ENCODE assay signal across 22 cellular contexts in the genomic region with DNA sequence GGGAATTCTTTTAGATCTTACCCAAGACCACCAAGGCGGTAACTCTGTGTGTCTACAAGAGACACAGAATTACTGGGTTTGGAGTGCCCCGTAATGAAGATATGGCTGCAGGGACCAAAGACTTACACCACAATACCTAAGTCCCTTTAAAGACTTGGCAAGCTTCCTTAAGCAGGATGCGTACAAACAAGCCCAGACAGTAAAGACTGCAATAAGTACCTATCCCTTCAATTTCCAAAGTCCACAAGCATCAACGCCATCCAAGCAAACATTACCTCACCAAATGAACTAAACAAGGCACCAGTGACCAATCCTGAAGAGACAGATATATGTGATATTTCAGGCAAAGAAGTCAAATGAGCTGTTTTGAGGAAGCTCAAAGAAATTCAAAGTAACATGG. TPM values are rescaled to one million over a fixed set of nuclear protein-coding genes. Genes with fewer than 3 reads are reported as not detected.
DNase-seq lines count a peak whose midpoint lies in the region; ATAC-seq, FAIRE-seq and TF ChIP-seq lines count a peak whose summit lies in the region.
"Had no signal": no experiment of that assay in that cellular context is flagged by ENCODE, and none has a peak within 500 bp of the region (broad histone marks: within the 10 kb centered on the region; RNA-seq: fewer than 3 reads in every experiment).

No MANE protein-coding gene starts in this region.

- 59% methylated on average over 4 of the region's 4 CpGs for WGBS in mammary epithelial cell (ENCODE audit: low coverage, missing lambda C conversion rate)
- WGBS in small intestine, 3 donors: 51 to 86% (median 67%) methylated on average over 4 of the region's 4 CpGs

- H3K79me2 ChIP-seq in mammary epithelial cell (ENCODE audit: insufficient read depth, low read length): no peaks in the 10 kb centered on the region

- H3K4me1 ChIP-seq in mammary epithelial cell (ENCODE audit: insufficient read depth, low read length): peaks cover 7% of the 10 kb centered on the region
- no peaks in the 10 kb centered on the region for H3K4me1 ChIP-seq in colonic mucosa
- no peaks in the 10 kb centered on the region for H3K4me1 ChIP-seq in foreskin keratinocyte
- H3K4me1 ChIP-seq in small intestine (ENCODE audit: control insufficient read depth in 2 of 2, insufficient read depth in 1 of 2, low read depth in 1 of 2, low read length in 1 of 2): no peaks in the 10 kb centered on the region
- H3K4me1 ChIP-seq: BE2C had no signal

- H3K4me3 Mint-ChIP-seq in CD4-positive, alpha-beta T cell: no peak overlapping the region
- H3K4me3 Mint-ChIP-seq: CD4-positive, alpha-beta memory T cell had no signal

- no peaks in the 10 kb centered on the region for H3K36me3 Mint-ChIP-seq in CD4-positive, alpha-beta T cell (ENCODE audit: low read depth)

- H4K20me1 ChIP-seq in mammary epithelial cell (ENCODE audit: insufficient read depth, low read length): no peaks in the 10 kb centered on the region

- dilution Hi-C loops in mammary epithelial cell (cut with HindIII; ENCODE audit: low sequenced_read_pairs): no loop called here

- H3K36me3 ChIP-seq in mammary epithelial cell (ENCODE audit: insufficient read depth, low read length): no peaks in the 10 kb centered on the region
- H3K36me3 ChIP-seq in colonic mucosa: no peaks in the 10 kb centered on the region
- no peaks in the 10 kb centered on the region for H3K36me3 ChIP-seq in small intestine (ENCODE audit: control insufficient read depth in 2 of 2, insufficient read depth in 2 of 2, low read length in 2 of 2)
- H3K36me3 ChIP-seq: BE2C had no signal

- no peak overlapping the region for H3K27ac Mint-ChIP-seq in CD4-positive, alpha-beta T cell
- H3K27ac Mint-ChIP-seq: CD4-positive, alpha-beta memory T cell had no signal

- no peak overlapping the region for H3K4me2 ChIP-seq in mammary epithelial cell (ENCODE audit: insufficient read depth, low read depth, low read length)

- DNase-seq in mammary epithelial cell (peak; percentile 46), colonic mucosa (peak; percentile 17), foreskin keratinocyte (peak; percentile 28 to 54), small intestine (peak; percentile 20), C1 segment of cervical spinal cord (lab: John Stamatoyannopoulos, UW) (no peak)
- DNase-seq in CD4-positive, alpha-beta T cell: no peak
- DNase-seq: ACHN, BE2C, DMS153, DMS79, GDM1, GM23248, HCEC 1CT, IMR-90 had no signal

- H3K4me1 Mint-ChIP-seq in CD4-positive, alpha-beta T cell (ENCODE audit: low read depth): no peaks in the 10 kb centered on the region
- H3K4me1 Mint-ChIP-seq: CD4-positive, alpha-beta memory T cell had no signal

- TF ChIP-seq CTCF in mammary epithelial cell (conservative IDR thresholded peaks at IDR 0.05 in 1 of 2, IDR thresholded peaks at IDR 0.05 in 1 of 2; ENCODE audit: extremely low read depth in 1 of 2, insufficient read depth in 1 of 2, low read depth in 1 of 2, low read length in 2 of 2): no peak
- TF ChIP-seq CTCF in colonic mucosa (IDR thresholded peaks at IDR 0.05): no peak
- TF ChIP-seq CTCF in foreskin keratinocyte (conservative IDR thresholded peaks at IDR 0.05): no peak
- TF ChIP-seq CTCF in CD4-positive, alpha-beta T cell (IDR thresholded peaks at IDR 0.05): no peak

- H3K4me3 ChIP-seq in mammary epithelial cell (replicated peaks in 1 of 3; ENCODE audit: insufficient read depth in 1 of 3, low read depth in 2 of 3, low read length in 3 of 3): no peak overlapping the region
- H3K4me3 ChIP-seq in colonic mucosa: no peak overlapping the region
- no peak overlapping the region for H3K4me3 ChIP-seq in small intestine (ENCODE audit: low read depth in 1 of 2, low read length in 2 of 2)
- H3K4me3 ChIP-seq: GM23248 had no signal

- no peak for ATAC-seq in foreskin keratinocyte
- no peak for ATAC-seq in HG03280 (IDR thresholded peaks at IDR 0.05; ENCODE audit: unreplicated experiment)
- no peak for ATAC-seq in CD4-positive, alpha-beta T cell (ENCODE audit: poor library complexity)

- CTCF ChIA-PET in mammary epithelial cell (lab: Charles Lee; ENCODE audit: low non-redundant PET): no interaction called here
- CTCF ChIA-PET in CD4-positive, alpha-beta T cell (lab: Charles Lee): no interaction called here

- no peak overlapping the region for H3K27ac ChIP-seq in mammary epithelial cell (ENCODE audit: insufficient read depth, low read depth, low read length)
- H3K27ac ChIP-seq in colonic mucosa: no peak overlapping the region
- no peak overlapping the region for H3K27ac ChIP-seq in foreskin keratinocyte
- no peak overlapping the region for H3K27ac ChIP-seq in small intestine (ENCODE audit: low read depth in 1 of 2, low read length in 1 of 2)
- no peak overlapping the region for H3K27ac ChIP-seq in CD4-positive, alpha-beta T cell (ENCODE audit: low read depth, low read length)
- H3K27ac ChIP-seq: C4-2B, GM23248, HL-60 had no signal

- H3K27me3 Mint-ChIP-seq in CD4-positive, alpha-beta T cell: no peaks in the 10 kb centered on the region
- H3K27me3 Mint-ChIP-seq: CD4-positive, alpha-beta memory T cell had no signal

- intact Hi-C loops in mammary epithelial cell (cut with micrococcal nuclease) (no loop called here), colonic mucosa (cut with DNase I) (no loop called here)
- intact Hi-C loops in CD4-positive, alpha-beta T cell (cut with DNase I, micrococcal nuclease): no loop called here

- in situ Hi-C loops in mammary epithelial cell (cut with MboI; ENCODE audit: low sequenced_read_pairs in 2 of 2): no loop called here

- H3K9ac ChIP-seq in mammary epithelial cell (ENCODE audit: insufficient read depth, low read length) (no peak overlapping the region), colonic mucosa (ENCODE audit: low read depth in 2 of 2, low read length in 2 of 2) (no peak overlapping the region)
- H3K9ac ChIP-seq: GM23248 had no signal

- no peak overlapping the region for H2AFZ ChIP-seq in mammary epithelial cell (ENCODE audit: low read depth, low read length)
- H2AFZ ChIP-seq: GM23248 had no signal

- H3K9me3 ChIP-seq in mammary epithelial cell (replicated peaks; ENCODE audit: insufficient read depth, low read length) (peaks cover 4% of the 10 kb centered on the region), colonic mucosa (no peaks in the 10 kb centered on the region), small intestine (ENCODE audit: control insufficient read depth, low read depth) (no peaks in the 10 kb centered on the region)
- no peaks in the 10 kb centered on the region for H3K9me3 ChIP-seq in CD4-positive, alpha-beta T cell (ENCODE audit: control insufficient read depth, low read length)
- H3K9me3 ChIP-seq: BE2C had no signal

- BruUV-seq in mammary epithelial cell (replicated peaks; lab: Mats Ljungman, UMichigan): no TSS peak

- H3K9me3 Mint-ChIP-seq in CD4-positive, alpha-beta T cell: no peaks in the 10 kb centered on the region

- H3K27me3 ChIP-seq in mammary epithelial cell (ENCODE audit: insufficient read depth, low read length) (no peaks in the 10 kb centered on the region), colonic mucosa (no peaks in the 10 kb centered on the region), foreskin keratinocyte (no peaks in the 10 kb centered on the region), small intestine (ENCODE audit: control insufficient read depth in 2 of 2, insufficient read depth in 2 of 2, low read length in 2 of 2) (no peaks in the 10 kb centered on the region)
- H3K27me3 ChIP-seq in CD4-positive, alpha-beta T cell (ENCODE audit: control insufficient read depth, insufficient read depth, low read length): no peaks in the 10 kb centered on the region
- H3K27me3 ChIP-seq: BE2C had no signal

- POLR2A ChIA-PET in CD4-positive, alpha-beta T cell (lab: Charles Lee): no interaction called here

- FAIRE-seq in small intestine (lab: Jason Lieb, UNC): no peak
- FAIRE-seq: A204.1, GM12892, GM18507, H54 had no signal

RNA-seq across cellular contexts. Expression of gene RNF128, which starts 42.3 kb away (rescaled TPM):
- 10 to 100 TPM in 1 of 2 donors, 1 to 10 TPM in 1; 2.0 to 25.3 TPM for total RNA-seq in mammary epithelial cell
- 4.1 TPM for polyA plus RNA-seq in mammary epithelial cell
- polyA minus RNA-seq in mammary epithelial cell: 6.2 TPM
- 10 to 100 TPM; 28.0 to 41.5 TPM for total RNA-seq in colonic mucosa
- total RNA-seq in foreskin keratinocyte: 1.2 and 2.8 TPM in 2 replicates
- polyA plus RNA-seq in foreskin keratinocyte: 0.69 and 1.3 TPM in 2 replicates
- 10 to 100 TPM; 38.2 to 47.6 (median 38.7) TPM for polyA plus RNA-seq in small intestine
- not detected for total RNA-seq in CD4-positive, alpha-beta T cell

Comparison
In these comparisons a context has a peak if more than half of its experiments do, and no peak if none do; other contexts are left out.
1. DNase-seq: peak in mammary epithelial cell (single experiment), colonic mucosa (single experiment), foreskin keratinocyte (2 of 2) and small intestine (single experiment); none in CD4-positive, alpha-beta T cell (0 of 10) and C1 segment of cervical spinal cord (0 of 14).